ENCODE assay signal across 28 cellular contexts in genomic region chr14:77609902-77610301, GRCh38.
"Had no signal": no experiment of that assay in that cellular context is flagged by ENCODE, and none has a peak within 500 bp of the region (broad histone marks: within the 10 kb centered on the region; RNA-seq: fewer than 3 reads in every experiment).

No MANE protein-coding gene starts in this region.

- H3K36me3 Mint-ChIP-seq: naive B cell had no signal

- DNase-seq: cerebellar nuclear complex; effector CD8-positive, alpha-beta T cell; foreskin fibroblast; head of caudate nucleus; kidney; left cardiac atrium; left ventricle myocardium inferior; lower lobe of right lung; midbrain; naive B cell; nephron progenitor cell; psoas muscle; retina; right lobe of liver; spleen; stimulated activated CD4-positive, alpha-beta T cell treated with anti-CD3 and anti-CD28 coated beads, Interleukin-15, amount 100 ng/mL, for 24 hours; stimulated activated CD4-positive, alpha-beta T cell treated with anti-CD3 and anti-CD28 coated beads, Interleukin-1b, Interleukin-23, amount 100 ng/mL, for 48 hours; stimulated activated CD4-positive, alpha-beta T cell treated with anti-CD3 and anti-CD28 coated beads, Interleukin-4, amount 100 ng/mL, for 4 hours; stimulated activated naive B cell treated with anti-CD40 and anti-IgM and Interleukin-4, amounts not matched to agents 10 μg/mL and 1 μg/mL and 100 μg/mL, for 72 hours; stimulated activated naive CD8-positive, alpha-beta T cell treated with anti-CD3 and anti-CD28 coated beads, Interleukin-15, amount 100 ng/mL, for 72 hours; testis had no signal

- H2AFZ ChIP-seq: hepatocyte had no signal

- H3K27me3 ChIP-seq: esophagus muscularis mucosa, hepatocyte, neutrophil, right lobe of liver, spleen, testis, tibial nerve had no signal

- H3K9me3 ChIP-seq: esophagus muscularis mucosa, left ventricle myocardium inferior, lower lobe of right lung, neutrophil, psoas muscle, right lobe of liver, spleen, testis, tibial nerve had no signal

- H3K9me3 Mint-ChIP-seq: memory B cell; naive B cell; nephron progenitor cell; stimulated activated naive CD8-positive, alpha-beta T cell treated with anti-CD3 and anti-CD28 coated beads, Interleukin-15, amount 100 ng/mL, for 72 hours had no signal

- H3K36me3 ChIP-seq: esophagus muscularis mucosa, left ventricle myocardium inferior, lower lobe of right lung, neutrophil, right lobe of liver, tibial nerve had no signal

- H3K4me1 ChIP-seq: psoas muscle, right lobe of liver, testis had no signal

- H3K4me3 Mint-ChIP-seq: memory B cell; nephron progenitor cell; stimulated activated naive B cell treated with anti-CD40 and anti-IgM and Interleukin-4, amounts not matched to agents 10 μg/mL and 1 μg/mL and 100 μg/mL, for 72 hours; stimulated activated naive CD8-positive, alpha-beta T cell treated with anti-CD3 and anti-CD28 coated beads, Interleukin-15, amount 100 ng/mL, for 72 hours had no signal

- H3K4me3 ChIP-seq: coronary artery, esophagus muscularis mucosa, hepatocyte, left ventricle myocardium inferior, lower lobe of right lung, psoas muscle, right lobe of liver, spleen, testis, tibial nerve had no signal

- H3K4me2 ChIP-seq: hepatocyte had no signal

- H3K27ac ChIP-seq: coronary artery, epithelial cell of prostate, esophagus muscularis mucosa, hepatocyte, left ventricle myocardium inferior, lower lobe of right lung, neutrophil, psoas muscle, right lobe of liver, spleen, testis, tibial nerve had no signal

- ATAC-seq: left cardiac atrium; lower lobe of right lung; psoas muscle; right lobe of liver; stimulated activated naive B cell treated with anti-CD40 and anti-IgM and Interleukin-4, amounts not matched to agents 10 μg/mL and 1 μg/mL and 100 μg/mL, for 72 hours; stimulated activated naive CD8-positive, alpha-beta T cell treated with anti-CD3 and anti-CD28 coated beads, Interleukin-15, amount 100 ng/mL, for 72 hours had no signal

- H3K27me3 Mint-ChIP-seq: memory B cell; naive B cell; stimulated activated naive B cell treated with anti-CD40 and anti-IgM and Interleukin-4, amounts not matched to agents 10 μg/mL and 1 μg/mL and 100 μg/mL, for 72 hours; stimulated activated naive CD8-positive, alpha-beta T cell treated with anti-CD3 and anti-CD28 coated beads, Interleukin-15, amount 100 ng/mL, for 72 hours had no signal

- H3K27ac Mint-ChIP-seq: memory B cell; stimulated activated naive B cell treated with anti-CD40 and anti-IgM and Interleukin-4, amounts not matched to agents 10 μg/mL and 1 μg/mL and 100 μg/mL, for 72 hours had no signal
